Comparison of ENCODE assay signal across 8 cellular contexts in the genomic region with DNA sequence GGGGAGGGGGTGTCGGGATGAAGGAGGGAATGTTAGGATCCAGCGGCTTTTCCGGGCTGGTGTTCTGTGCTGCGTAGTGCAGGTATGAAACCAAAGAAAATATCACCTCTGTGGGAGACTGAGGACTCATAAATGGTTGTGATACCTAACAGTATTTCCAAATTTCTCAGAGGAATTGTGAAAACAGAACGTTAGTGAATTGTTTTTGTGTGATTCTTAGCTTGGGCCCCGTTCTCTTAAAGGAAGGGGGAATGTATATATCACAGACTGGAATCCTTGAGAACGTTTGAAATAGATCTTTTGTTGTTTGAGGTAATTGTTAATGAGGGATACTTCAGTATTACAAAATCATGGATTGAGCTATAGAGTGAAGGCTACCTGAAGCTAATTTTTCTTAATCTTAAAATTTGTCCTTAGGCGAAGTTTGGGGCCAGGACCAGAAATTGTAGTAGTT. TPM values are rescaled to one million over a fixed set of nuclear protein-coding genes. Genes with fewer than 3 reads are reported as not detected.
DNase-seq lines count a peak whose midpoint lies in the region; ATAC-seq lines count a peak whose summit lies in the region.

No MANE protein-coding gene starts in this region.

- peak overlapping the region; percentile 69 for H3K4me3 ChIP-seq in thymus (ENCODE audit: low read length)

- DNase-seq in activated T-cell treated with anti-CD3 and anti-CD28 coated beads, Interleukin-2, amount 50 U/mL, for 24 hours = no peak
- DNase-seq in activated T-cell treated with anti-CD3 and anti-CD28 coated beads, Interleukin-2, amount 50 U/mL, for 48 hours = no peak
- no peak for DNase-seq in activated naive CD4-positive, alpha-beta T cell treated with anti-CD3 and anti-CD28 coated beads, Interleukin-2, amount 50 U/mL, for 72 hours (ENCODE audit: low spot score in 2 of 2)
- no peak for DNase-seq in NCI-H146 (lab: John Stamatoyannopoulos, UW)
- no peak for DNase-seq in H4 (ENCODE audit: low spot score)

- peak overlapping the region; percentile 99 for H3K27ac Mint-ChIP-seq in activated T-cell treated with anti-CD3 and anti-CD28 coated beads, Interleukin-2, amount 50 U/mL, for 24 hours
- H3K27ac Mint-ChIP-seq in activated naive CD4-positive, alpha-beta T cell treated with anti-CD3 and anti-CD28 coated beads, Interleukin-2, amount 50 U/mL, for 72 hours = peak overlapping the region; percentile 96 to 99

- no peaks in the 10 kb centered on the region for H3K9me3 ChIP-seq in thymus (ENCODE audit: control insufficient read depth)

- H3K27me3 ChIP-seq in layer of hippocampus (ENCODE audit: control insufficient read depth, insufficient read depth, low read length) (no peaks in the 10 kb centered on the region), thymus (ENCODE audit: control insufficient read depth, insufficient read depth) (no peaks in the 10 kb centered on the region)

- no peaks in the 10 kb centered on the region for H3K9me3 Mint-ChIP-seq in activated T-cell treated with anti-CD3 and anti-CD28 coated beads, Interleukin-2, amount 50 U/mL, for 24 hours
- no peaks in the 10 kb centered on the region for H3K9me3 Mint-ChIP-seq in activated naive CD4-positive, alpha-beta T cell treated with anti-CD3 and anti-CD28 coated beads, Interleukin-2, amount 50 U/mL, for 72 hours

- H3K4me1 Mint-ChIP-seq in activated T-cell treated with anti-CD3 and anti-CD28 coated beads, Interleukin-2, amount 50 U/mL, for 24 hours (ENCODE audit: low read depth) = peaks cover 43% of the 10 kb centered on the region

- WGBS in thymus = 6% methylated on average over 8 of the region's 8 CpGs

- no peaks in the 10 kb centered on the region for H3K36me3 ChIP-seq in thymus (ENCODE audit: control insufficient read depth, insufficient read depth)

- peak overlapping the region; percentile 98 for H3K4me3 Mint-ChIP-seq in activated T-cell treated with anti-CD3 and anti-CD28 coated beads, Interleukin-2, amount 50 U/mL, for 24 hours

- H3K27me3 Mint-ChIP-seq in activated T-cell treated with anti-CD3 and anti-CD28 coated beads, Interleukin-2, amount 50 U/mL, for 24 hours = peaks cover 8% of the 10 kb centered on the region

- peaks cover 2% of the 10 kb centered on the region for H3K4me1 ChIP-seq in thymus (ENCODE audit: control insufficient read depth, insufficient read depth, low read length)

- ATAC-seq in activated naive CD4-positive, alpha-beta T cell treated with anti-CD3 and anti-CD28 coated beads, Interleukin-2, amount 50 U/mL, for 72 hours = peak in 1 of 2 donors; percentile 5
- ATAC-seq in GM21447 (IDR thresholded peaks at IDR 0.05; ENCODE audit: unreplicated experiment) = no peak

- H3K36me3 Mint-ChIP-seq in activated T-cell treated with anti-CD3 and anti-CD28 coated beads, Interleukin-2, amount 50 U/mL, for 24 hours (ENCODE audit: low read depth) = peaks cover 50% of the 10 kb centered on the region
- peaks cover 26 to 27% of the 10 kb centered on the region in 2 donors for H3K36me3 Mint-ChIP-seq in activated naive CD4-positive, alpha-beta T cell treated with anti-CD3 and anti-CD28 coated beads, Interleukin-2, amount 50 U/mL, for 72 hours

- H3K27ac ChIP-seq in layer of hippocampus (ENCODE audit: low read depth, low read length) (peak overlapping the region; percentile 85), thymus (ENCODE audit: low read depth) (peak overlapping the region; percentile 97)

RNA-seq across cellular contexts. Expression of gene ZNF638, which starts 0.9 kb away (rescaled TPM):
- total RNA-seq in activated naive CD4-positive, alpha-beta T cell treated with anti-CD3 and anti-CD28 coated beads, Interleukin-2, amount 50 U/mL, for 72 hours = 100 to 1,000 TPM; 111 to 126 TPM
- 210 TPM for polyA plus RNA-seq in thymus
- total RNA-seq in H4 (2014; rRNA removed; shearing (Covaris generic)) = 62.4 and 65.2 TPM in 2 replicates
